ENCODE assay signal across 8 cellular contexts in the genomic region with DNA sequence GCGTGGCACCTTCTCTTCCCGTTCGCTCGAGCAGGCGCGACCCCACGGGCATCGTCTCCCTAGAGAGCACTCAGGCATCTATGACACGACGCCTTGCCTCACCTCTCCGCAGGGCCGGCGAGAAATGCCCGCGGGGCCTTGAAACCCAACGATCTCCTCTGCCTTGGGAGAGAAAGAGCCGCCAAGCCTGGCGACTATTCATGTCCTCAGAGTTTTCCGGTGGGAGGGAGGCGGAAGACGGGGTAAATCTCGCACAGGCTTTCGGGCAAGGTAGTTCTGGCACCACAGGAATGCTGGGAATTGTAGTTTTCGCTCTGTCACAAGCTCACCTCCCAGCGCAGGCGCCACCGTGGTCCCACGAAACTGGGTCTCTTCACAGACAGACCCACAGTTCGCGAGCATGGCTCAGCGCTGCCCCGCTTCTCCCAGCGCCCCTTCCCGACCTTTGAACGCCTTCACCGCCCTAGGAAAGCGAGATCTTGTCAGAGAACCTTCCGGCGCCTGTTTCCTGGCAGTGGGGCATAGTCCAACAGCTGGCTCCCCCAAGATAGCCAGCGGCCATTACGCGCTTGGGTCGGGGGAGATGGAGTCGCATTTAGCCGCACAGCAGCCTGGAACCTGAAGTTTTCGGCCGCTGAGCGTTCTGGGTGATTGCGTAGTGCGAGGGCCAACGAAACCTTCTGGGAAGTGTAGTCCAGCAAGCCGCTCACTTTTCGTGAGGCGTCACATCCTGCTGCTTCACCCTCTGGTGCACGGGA. TPM values are rescaled to one million over a fixed set of nuclear protein-coding genes. Genes with fewer than 3 reads are reported as not detected.
DNase-seq lines count a peak whose midpoint lies in the region; ATAC-seq and TF ChIP-seq lines count a peak whose summit lies in the region.

A gene with protein sequence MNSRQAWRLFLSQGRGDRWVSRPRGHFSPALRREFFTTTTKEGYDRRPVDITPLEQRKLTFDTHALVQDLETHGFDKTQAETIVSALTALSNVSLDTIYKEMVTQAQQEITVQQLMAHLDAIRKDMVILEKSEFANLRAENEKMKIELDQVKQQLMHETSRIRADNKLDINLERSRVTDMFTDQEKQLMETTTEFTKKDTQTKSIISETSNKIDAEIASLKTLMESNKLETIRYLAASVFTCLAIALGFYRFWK (minus strand): TSS at position 597 of the 758 bp plus-strand sequence. CDS start 395 bp downstream, at position 202.

- peaks cover 4% of the 10 kb centered on the region for H3K79me2 ChIP-seq in parathyroid adenoma

- H3K4me3 ChIP-seq in GM12875 (ENCODE audit: low read depth, low read length) (peak within 1 kb of the TSS; percentile 76), adipocyte (ENCODE audit: low read length) (peak within 1 kb of the TSS; percentile 91), cardiac muscle cell (peak within 1 kb of the TSS; percentile 78), parathyroid adenoma (ENCODE audit: low read depth, low read length) (peak within 1 kb of the TSS; percentile 93), tibial nerve (peak within 1 kb of the TSS; percentile 66 to 84 (median 72))

- H3K27me3 ChIP-seq in adipocyte (replicated peaks; ENCODE audit: control insufficient read depth, insufficient read depth, low read length): no peaks in the 10 kb centered on the region
- H3K27me3 ChIP-seq in cardiac muscle cell: no peaks in the 10 kb centered on the region
- H3K27me3 ChIP-seq in parathyroid adenoma (ENCODE audit: control insufficient read depth, insufficient read depth, low read length): no peaks in the 10 kb centered on the region
- H3K27me3 ChIP-seq in tibial nerve: no peaks in the 10 kb centered on the region

- TF ChIP-seq POLR2A in tibial nerve (IDR thresholded peaks at IDR 0.05): peak; percentile 73 to 89

- peak within 1 kb of the TSS; percentile 97 for H3K27ac ChIP-seq in cardiac muscle cell
- H3K27ac ChIP-seq in parathyroid adenoma: peak within 1 kb of the TSS; percentile 95
- H3K27ac ChIP-seq in tibial nerve: peak within 1 kb of the TSS; percentile 96 to 98 (median 96)

- H3K4me1 ChIP-seq in adipocyte (ENCODE audit: control insufficient read depth, insufficient read depth, low read length) (peaks cover 29% of the 10 kb centered on the region), cardiac muscle cell (ENCODE audit: low read depth) (peaks cover 11% of the 10 kb centered on the region), parathyroid adenoma (peaks cover 2% of the 10 kb centered on the region), tibial nerve (peaks cover 0 to 46% (median 19%) of the 10 kb centered on the region in 4 donors)

- peak within 1 kb of the TSS; percentile 94 for H3K9ac ChIP-seq in adipocyte (ENCODE audit: low read length)
- H3K9ac ChIP-seq in parathyroid adenoma: peak within 1 kb of the TSS; percentile 42

- H2AFZ ChIP-seq in parathyroid adenoma: peak within 1 kb of the TSS; percentile 99

- H3K4me2 ChIP-seq in parathyroid adenoma (ENCODE audit: low read length): peak within 1 kb of the TSS; percentile 70

- TF ChIP-seq CTCF in GM12875 (IDR thresholded peaks at IDR 0.05; ENCODE audit: borderline replicate concordance, insufficient read depth, low read depth, low read length) (0 out of 2 replicates have a peak, but pooled peaks have one; percentile 8), cardiac muscle cell (IDR thresholded peaks at IDR 0.05; ENCODE audit: low read depth, low read length) (peak; percentile 23), parathyroid adenoma (IDR thresholded peaks at IDR 0.05) (no peak), tibial nerve (IDR thresholded peaks at IDR 0.05) (peak in 3 of 5 experiments; percentile 26 to 44 (median 30))

- DNase-seq in NCI-H1436 (lab: John Stamatoyannopoulos, UW) (peak; percentile 96), T follicular helper cell (ENCODE audit: low read depth) (peak; percentile 91), adipocyte (ENCODE audit: low read depth) (peak; percentile 98), cardiac muscle cell (ENCODE audit: low read depth in 1 of 2, low spot score in 1 of 2) (peak; percentile 97 to 99), tibial nerve (ENCODE audit: low spot score in 2 of 2) (peak; percentile 87 to 94)

- 0% methylated on average over 39 to 54 of the region's 55 CpGs for WGBS in tibial nerve, 2 donors

- no peaks in the 10 kb centered on the region for H3K9me3 ChIP-seq in adipocyte (ENCODE audit: control insufficient read depth, low read length)
- no peaks in the 10 kb centered on the region for H3K9me3 ChIP-seq in cardiac muscle cell (ENCODE audit: low read depth)
- H3K9me3 ChIP-seq in parathyroid adenoma (ENCODE audit: control insufficient read depth, low read length): no peaks in the 10 kb centered on the region
- H3K9me3 ChIP-seq in tibial nerve: no peaks in the 10 kb centered on the region

- peak; percentile 90 for ATAC-seq in HG02798 (IDR thresholded peaks at IDR 0.05; ENCODE audit: poor library complexity, unreplicated experiment)

- TF ChIP-seq EP300 in tibial nerve (IDR thresholded peaks at IDR 0.05): peak; percentile 49 to 97

- H3K36me3 ChIP-seq in adipocyte (ENCODE audit: control insufficient read depth, insufficient read depth, low read length, severe bottlenecking) (no peaks in the 10 kb centered on the region), cardiac muscle cell (no peaks in the 10 kb centered on the region), parathyroid adenoma (ENCODE audit: control insufficient read depth, insufficient read depth, low read length) (no peaks in the 10 kb centered on the region), tibial nerve (no peaks in the 10 kb centered on the region)

RNA-seq across cellular contexts. Expression of the gene that starts here (rescaled TPM):
- total RNA-seq in cardiac muscle cell: 58.8 and 64.7 TPM in 2 replicates
- 94.1 and 97.6 TPM in 2 replicates for polyA plus RNA-seq in cardiac muscle cell
- total RNA-seq in tibial nerve: 10 to 100 TPM; 31.0 to 56.5 (median 40.1) TPM

Comparison
In these comparisons a context has a peak if more than half of its experiments do, and no peak if none do; other contexts are left out.
1. Peak in every context shown above with its lines: DNase-seq, ATAC-seq, H3K4me3 ChIP-seq and H3K27ac ChIP-seq.